8 cellular contexts compared by ENCODE assay signal in the genomic region with DNA sequence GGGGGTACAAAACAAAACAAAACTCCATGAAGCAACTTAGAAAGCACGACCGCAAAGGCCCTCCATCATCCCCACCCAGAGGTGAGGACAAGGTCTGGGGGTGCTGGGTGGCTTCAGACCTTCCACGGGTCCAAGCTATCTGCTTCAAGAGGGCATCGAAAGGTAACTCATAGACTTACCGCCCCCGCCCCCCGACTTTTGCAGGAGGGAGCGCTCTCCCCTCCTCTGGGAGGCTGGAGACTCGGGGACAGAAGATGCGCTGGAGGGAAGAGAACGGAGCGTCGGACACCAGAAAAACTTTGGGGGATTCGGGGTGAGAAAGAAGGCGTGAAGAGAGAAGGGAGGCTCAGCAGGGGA. TPM values are rescaled to one million over a fixed set of nuclear protein-coding genes. Genes with fewer than 3 reads are reported as not detected.
DNase-seq lines count a peak whose midpoint lies in the region; TF ChIP-seq lines count a peak whose summit lies in the region.

No MANE protein-coding gene starts in this region.

- H3K27me3 ChIP-seq in iPS-18a (ENCODE audit: control insufficient read depth, insufficient read depth, low read length) (no peaks in the 10 kb centered on the region), stomach (peaks cover 0 to 14% (median 6%) of the 10 kb centered on the region in 3 donors)

- H3K27ac ChIP-seq in iPS-18a (ENCODE audit: low read length) (no peak overlapping the region), stomach (peak overlapping the region in 4 of 5 donors; percentile 80 to 95 (median 87))

- H3K27me3 Mint-ChIP-seq in HFFc6 (ENCODE audit: insufficient read depth), result no peaks in the 10 kb centered on the region
- H3K27me3 Mint-ChIP-seq in activated T-helper 2 cell treated with anti-CD3 and anti-CD28 coated beads, Interferon-gamma antibody, Interleukin-2, Interleukin-4, amounts not matched to agents 10 μg/mL and 5 μg/mL and 100 μg/mL, durations not matched to agents 14 hours and 24 hours and 36 hours (ENCODE audit: low read depth), result peaks cover 2% of the 10 kb centered on the region

- 3 to 5% (median 4%) methylated on average over 13 to 15 of the region's 15 CpGs for WGBS in stomach, 5 donors

- intact Hi-C loops in activated T-helper 2 cell treated with anti-CD3 and anti-CD28 coated beads, Interferon-gamma antibody, Interleukin-2, Interleukin-4, amounts not matched to agents 10 μg/mL and 5 μg/mL and 100 μg/mL, durations not matched to agents 14 hours and 24 hours and 36 hours (cut with micrococcal nuclease), result loop anchor here (5.0 kb wide), 1 partner anchor 77 kb away; no protein-coding TSS in a partner anchor
- intact Hi-C loops in stomach (cut with DNase I; ENCODE audit: low total_unique reads), result no loop called here

- H3K36me3 Mint-ChIP-seq in HFFc6 (ENCODE audit: low read depth), result no peaks in the 10 kb centered on the region
- peaks cover 18% of the 10 kb centered on the region for H3K36me3 Mint-ChIP-seq in activated T-helper 2 cell treated with anti-CD3 and anti-CD28 coated beads, Interferon-gamma antibody, Interleukin-2, Interleukin-4, amounts not matched to agents 10 μg/mL and 5 μg/mL and 100 μg/mL, durations not matched to agents 14 hours and 24 hours and 36 hours (ENCODE audit: low read depth)

- peak overlapping the region; percentile 89 for H3K4me3 Mint-ChIP-seq in HFFc6
- peak overlapping the region; percentile 91 for H3K4me3 Mint-ChIP-seq in activated T-helper 2 cell treated with anti-CD3 and anti-CD28 coated beads, Interferon-gamma antibody, Interleukin-2, Interleukin-4, amounts not matched to agents 10 μg/mL and 5 μg/mL and 100 μg/mL, durations not matched to agents 14 hours and 24 hours and 36 hours (ENCODE audit: low read depth)

- TF ChIP-seq POLR2A in stomach (IDR thresholded peaks at IDR 0.05), result no peak

- H3K36me3 ChIP-seq in iPS-18a (ENCODE audit: control insufficient read depth, low read depth, low read length), result no peaks in the 10 kb centered on the region
- H3K36me3 ChIP-seq in stomach, result no peaks in the 10 kb centered on the region

- H3K4me3 ChIP-seq in AG09309 (ENCODE audit: control insufficient read depth, low read depth, low read length) (peak overlapping the region; percentile 61), iPS-18a (ENCODE audit: low read length) (peak overlapping the region; percentile 70), stomach (peak overlapping the region; percentile 61 to 88 (median 75))

- in situ Hi-C loops in ACHN (cut with HindIII; ENCODE audit: low pct_ligation_motif_present, low pct_unique_long_range_greater_than_20kb, low sequenced_read_pairs), result no loop called here

- no peak for DNase-seq in AG09309 (ENCODE audit: low read depth)
- no peak for DNase-seq in HFFc6
- DNase-seq in activated T-helper 2 cell treated with anti-CD3 and anti-CD28 coated beads, Interferon-gamma antibody, Interleukin-2, Interleukin-4, amounts not matched to agents 10 μg/mL and 5 μg/mL and 100 μg/mL, durations not matched to agents 14 hours and 24 hours and 36 hours (ENCODE audit: low spot score), result no peak
- no peak for DNase-seq in stomach
- DNase-seq in NCI-H345 treated with DMSO at 0.1 percent for 48 hours (lab: John Stamatoyannopoulos, UW; ENCODE audit: unreplicated experiment), result no peak
- DNase-seq in glomerular visceral epithelial cell (ENCODE audit: extremely low spot score), result no peak
- no peak for DNase-seq in ACHN

- TF ChIP-seq EP300 in stomach (IDR thresholded peaks at IDR 0.05), result no peak

- H3K4me1 ChIP-seq in iPS-18a (ENCODE audit: control insufficient read depth, low read depth, low read length) (peaks cover 20% of the 10 kb centered on the region), stomach (peaks cover 14 to 63% (median 40%) of the 10 kb centered on the region in 4 donors)

- peak overlapping the region; percentile 55 for H3K27ac Mint-ChIP-seq in HFFc6
- H3K27ac Mint-ChIP-seq in activated T-helper 2 cell treated with anti-CD3 and anti-CD28 coated beads, Interferon-gamma antibody, Interleukin-2, Interleukin-4, amounts not matched to agents 10 μg/mL and 5 μg/mL and 100 μg/mL, durations not matched to agents 14 hours and 24 hours and 36 hours, result peak overlapping the region; percentile 68

- no peaks in the 10 kb centered on the region for H3K9me3 Mint-ChIP-seq in HFFc6
- H3K9me3 Mint-ChIP-seq in activated T-helper 2 cell treated with anti-CD3 and anti-CD28 coated beads, Interferon-gamma antibody, Interleukin-2, Interleukin-4, amounts not matched to agents 10 μg/mL and 5 μg/mL and 100 μg/mL, durations not matched to agents 14 hours and 24 hours and 36 hours, result no peaks in the 10 kb centered on the region

- no peak for TF ChIP-seq CTCF in AG09309 (IDR thresholded peaks at IDR 0.05; ENCODE audit: control insufficient read depth, insufficient read depth, low read depth, low read length, missing control alignments)
- no peak for TF ChIP-seq CTCF in HFFc6 (IDR thresholded peaks at IDR 0.05)
- no peak for TF ChIP-seq CTCF in stomach (IDR thresholded peaks at IDR 0.05)

- H3K9me3 ChIP-seq in iPS-18a (ENCODE audit: control insufficient read depth, low read depth, low read length) (no peaks in the 10 kb centered on the region), stomach (no peaks in the 10 kb centered on the region)

- no peak overlapping the region for H3K9ac ChIP-seq in iPS-18a (ENCODE audit: low read length)

- H3K4me1 Mint-ChIP-seq in HFFc6 (ENCODE audit: low read depth), result peaks cover 30% of the 10 kb centered on the region
- H3K4me1 Mint-ChIP-seq in activated T-helper 2 cell treated with anti-CD3 and anti-CD28 coated beads, Interferon-gamma antibody, Interleukin-2, Interleukin-4, amounts not matched to agents 10 μg/mL and 5 μg/mL and 100 μg/mL, durations not matched to agents 14 hours and 24 hours and 36 hours (ENCODE audit: low read depth), result peaks cover 19% of the 10 kb centered on the region

RNA-seq across cellular contexts. Expression of a gene that starts 0.3 kb away (rescaled TPM):
- total RNA-seq in HFFc6 (2021; fragmentation: NEBNext Ultra II Directional; extraction: Animal tissue kit (Norgen Biotek cat#: 25700)), result 1 to 10 TPM; 1.3 to 4.3 (median 3.1) TPM
- 1.9 and 2.1 TPM in 2 replicates for total RNA-seq in activated T-helper 2 cell treated with anti-CD3 and anti-CD28 coated beads, Interferon-gamma antibody, Interleukin-2, Interleukin-4, amounts not matched to agents 10 μg/mL and 5 μg/mL and 100 μg/mL, durations not matched to agents 14 hours and 24 hours and 36 hours
- 100 to 1,000 TPM in 1 of 5 donors, 10 to 100 TPM in 4; 12.7 to 116 (median 41.4) TPM for total RNA-seq in stomach
- 1 to 10 TPM; 5.5 to 6.9 (median 5.7) TPM for polyA plus RNA-seq in stomach
